ENCODE assay signal across 8 cellular contexts in the genomic region with DNA sequence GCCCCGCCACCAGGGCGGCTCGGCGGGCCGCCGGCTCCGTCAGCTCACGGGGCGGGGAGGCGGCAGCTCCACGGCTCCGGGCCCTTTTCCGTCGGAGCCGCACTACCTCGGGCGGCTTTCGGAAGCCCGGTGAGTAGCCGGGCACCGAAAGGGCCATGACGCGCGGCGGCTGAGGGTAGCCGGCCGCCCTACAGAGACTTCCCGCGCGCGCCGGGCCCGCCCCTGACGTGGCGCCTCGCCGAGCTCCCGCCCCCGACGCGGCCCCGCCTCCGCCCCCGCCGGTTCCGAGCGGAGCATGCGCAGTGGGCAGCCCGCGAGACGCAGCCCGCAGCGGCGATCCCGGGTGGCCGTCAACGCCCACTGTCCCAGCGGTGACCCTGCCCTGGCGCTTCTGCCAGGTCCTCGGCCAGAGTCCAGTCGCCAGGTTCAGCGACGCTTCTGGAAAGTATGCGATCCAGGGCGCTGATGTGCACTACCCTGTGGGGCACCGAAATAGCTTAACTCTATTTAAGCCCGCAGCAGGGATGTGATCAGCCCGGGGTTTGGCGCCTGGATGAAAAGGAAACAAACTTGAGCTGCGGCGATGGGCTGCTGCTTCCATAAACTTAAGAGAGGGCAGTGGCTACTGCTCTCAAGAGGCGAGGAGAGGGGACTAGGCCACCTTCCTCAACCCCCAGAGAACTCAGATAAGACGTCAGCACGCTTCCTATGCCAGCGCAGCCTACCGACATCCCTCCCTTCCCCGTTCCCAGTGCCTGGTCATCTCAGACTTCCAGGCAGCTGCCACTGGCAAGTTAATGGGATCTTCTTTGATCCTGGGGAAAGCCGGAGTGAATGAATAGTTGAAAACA. TPM values are rescaled to one million over a fixed set of nuclear protein-coding genes. Genes with fewer than 3 reads are reported as not detected.
DNase-seq lines count a peak whose midpoint lies in the region; ATAC-seq and TF ChIP-seq lines count a peak whose summit lies in the region.

A gene with protein sequence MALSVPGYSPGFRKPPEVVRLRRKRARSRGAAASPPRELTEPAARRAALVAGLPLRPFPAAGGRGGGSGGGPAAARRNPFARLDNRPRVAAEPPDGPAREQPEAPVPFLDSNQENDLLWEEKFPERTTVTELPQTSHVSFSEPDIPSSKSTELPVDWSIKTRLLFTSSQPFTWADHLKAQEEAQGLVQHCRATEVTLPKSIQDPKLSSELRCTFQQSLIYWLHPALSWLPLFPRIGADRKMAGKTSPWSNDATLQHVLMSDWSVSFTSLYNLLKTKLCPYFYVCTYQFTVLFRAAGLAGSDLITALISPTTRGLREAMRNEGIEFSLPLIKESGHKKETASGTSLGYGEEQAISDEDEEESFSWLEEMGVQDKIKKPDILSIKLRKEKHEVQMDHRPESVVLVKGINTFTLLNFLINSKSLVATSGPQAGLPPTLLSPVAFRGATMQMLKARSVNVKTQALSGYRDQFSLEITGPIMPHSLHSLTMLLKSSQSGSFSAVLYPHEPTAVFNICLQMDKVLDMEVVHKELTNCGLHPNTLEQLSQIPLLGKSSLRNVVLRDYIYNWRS (minus strand): TSS at position 200 of the 851 bp plus-strand sequence. CDS start 43 bp downstream, at position 157.

- H3K36me3 Mint-ChIP-seq in activated T-helper 2 cell treated with anti-CD3 and anti-CD28 coated beads, Interferon-gamma antibody, Interleukin-2, Interleukin-4, amounts not matched to agents 10 μg/mL and 5 μg/mL and 100 μg/mL, durations not matched to agents 14 hours and 24 hours and 36 hours (ENCODE audit: low read depth) = peaks cover 31% of the 10 kb centered on the region
- no peaks in the 10 kb centered on the region for H3K36me3 Mint-ChIP-seq in natural killer cell

- H3K4me1 ChIP-seq in GM23248 (ENCODE audit: insufficient read depth) = peaks cover 14% of the 10 kb centered on the region

- H3K9me3 ChIP-seq in GM23248 (ENCODE audit: low read depth) = no peaks in the 10 kb centered on the region

- intact Hi-C loops in activated T-helper 2 cell treated with anti-CD3 and anti-CD28 coated beads, Interferon-gamma antibody, Interleukin-2, Interleukin-4, amounts not matched to agents 10 μg/mL and 5 μg/mL and 100 μg/mL, durations not matched to agents 14 hours and 24 hours and 36 hours (cut with micrococcal nuclease) = loop anchor here (1.0 to 5.0 kb wide), 3 partner anchors 45 to 106 kb away; partner anchors contain the start of genes CRYZL1 and SON
- intact Hi-C loops in natural killer cell (cut with micrococcal nuclease) = loop anchor here (1.0 to 5.0 kb wide), 4 partner anchors 16 to 106 kb away; partner anchors contain the start of genes CRYZL1, GART and SON

- DNase-seq in EL (peak; percentile 87), GM23248 (peak; percentile 92), Kasumi-1 (lab: John Stamatoyannopoulos, UW) (peak; percentile 61 to 65), RPMI8226 (peak; percentile 92), fibroblast of peridontal ligament (ENCODE audit: extremely low read depth) (peak; percentile 67), natural killer cell (peak; percentile 92)
- peak; percentile 88 for DNase-seq in activated T-helper 2 cell treated with anti-CD3 and anti-CD28 coated beads, Interferon-gamma antibody, Interleukin-2, Interleukin-4, amounts not matched to agents 10 μg/mL and 5 μg/mL and 100 μg/mL, durations not matched to agents 14 hours and 24 hours and 36 hours (ENCODE audit: low spot score)
- peak; percentile 84 for DNase-seq in stimulated activated naive CD4-positive, alpha-beta T cell treated with Interleukin-2 at 50 U/mL for 16 hours (lab: John Stamatoyannopoulos, UW)

- H3K27ac Mint-ChIP-seq in activated T-helper 2 cell treated with anti-CD3 and anti-CD28 coated beads, Interferon-gamma antibody, Interleukin-2, Interleukin-4, amounts not matched to agents 10 μg/mL and 5 μg/mL and 100 μg/mL, durations not matched to agents 14 hours and 24 hours and 36 hours = peak within 1 kb of the TSS; percentile 80
- H3K27ac Mint-ChIP-seq in natural killer cell = peak within 1 kb of the TSS; percentile 75 to 87

- H3K4me3 ChIP-seq in GM23248 = peak within 1 kb of the TSS; percentile 83

- H3K79me2 ChIP-seq in GM23248 (ENCODE audit: insufficient read depth) = peaks cover 41% of the 10 kb centered on the region

- H3K27ac ChIP-seq in GM23248 = peak within 1 kb of the TSS; percentile 91

- H3K4me1 Mint-ChIP-seq in activated T-helper 2 cell treated with anti-CD3 and anti-CD28 coated beads, Interferon-gamma antibody, Interleukin-2, Interleukin-4, amounts not matched to agents 10 μg/mL and 5 μg/mL and 100 μg/mL, durations not matched to agents 14 hours and 24 hours and 36 hours (ENCODE audit: low read depth) = peaks cover 23% of the 10 kb centered on the region
- H3K4me1 Mint-ChIP-seq in natural killer cell = peaks cover 15 to 17% of the 10 kb centered on the region in 2 donors

- H2AFZ ChIP-seq in GM23248 = peak within 1 kb of the TSS; percentile 90

- peak; percentile 94 to 98 (median 95) for ATAC-seq in natural killer cell

- WGBS in GM23248 (ENCODE audit: low coverage in 1 of 2, low lambda C conversion rate in 2 of 2, missing lambda C conversion rate in 2 of 2), 2 experiments = 1 to 2% methylated on average over 37 of the region's 78 CpGs

- H3K36me3 ChIP-seq in GM23248 (ENCODE audit: low read depth) = peaks cover 14% of the 10 kb centered on the region; the same call in 1 of the 2 replicates

- no peaks in the 10 kb centered on the region for H3K9me3 Mint-ChIP-seq in activated T-helper 2 cell treated with anti-CD3 and anti-CD28 coated beads, Interferon-gamma antibody, Interleukin-2, Interleukin-4, amounts not matched to agents 10 μg/mL and 5 μg/mL and 100 μg/mL, durations not matched to agents 14 hours and 24 hours and 36 hours
- no peaks in the 10 kb centered on the region for H3K9me3 Mint-ChIP-seq in natural killer cell

- TF ChIP-seq CTCF in natural killer cell (IDR thresholded peaks at IDR 0.05) = peak; percentile 22

- H3K27me3 ChIP-seq in GM23248 (replicated peaks; ENCODE audit: insufficient read depth) = no peaks in the 10 kb centered on the region

- in situ Hi-C loops in GM23248 (cut with MboI) = no loop called here

- no peaks in the 10 kb centered on the region for H3K9me2 ChIP-seq in GM23248 (ENCODE audit: insufficient read depth)

- H3F3A ChIP-seq in GM23248 (ENCODE audit: insufficient read depth) = peaks cover 22% of the 10 kb centered on the region

- H4K20me1 ChIP-seq in GM23248 (ENCODE audit: insufficient read depth) = no peaks in the 10 kb centered on the region

- peak within 1 kb of the TSS; percentile 93 for H3K4me3 Mint-ChIP-seq in activated T-helper 2 cell treated with anti-CD3 and anti-CD28 coated beads, Interferon-gamma antibody, Interleukin-2, Interleukin-4, amounts not matched to agents 10 μg/mL and 5 μg/mL and 100 μg/mL, durations not matched to agents 14 hours and 24 hours and 36 hours (ENCODE audit: low read depth)
- H3K4me3 Mint-ChIP-seq in natural killer cell = peak within 1 kb of the TSS; percentile 92

- peak within 1 kb of the TSS; percentile 91 for H3K9ac ChIP-seq in GM23248

- H3K27me3 Mint-ChIP-seq in activated T-helper 2 cell treated with anti-CD3 and anti-CD28 coated beads, Interferon-gamma antibody, Interleukin-2, Interleukin-4, amounts not matched to agents 10 μg/mL and 5 μg/mL and 100 μg/mL, durations not matched to agents 14 hours and 24 hours and 36 hours (ENCODE audit: low read depth) = no peaks in the 10 kb centered on the region
- H3K27me3 Mint-ChIP-seq in natural killer cell (ENCODE audit: low read depth in 2 of 2) = no peaks in the 10 kb centered on the region

- peak within 1 kb of the TSS; percentile 90 for H3K4me2 ChIP-seq in GM23248 (ENCODE audit: unreplicated experiment)

RNA-seq across cellular contexts. Expression of the gene that starts here (rescaled TPM):
- 13.2 and 18.2 TPM in 2 replicates for total RNA-seq in GM23248 (2014; rRNA removed; shearing (Covaris generic))
- 14.1 and 16.8 TPM in 2 replicates for polyA plus RNA-seq in GM23248 (2016; fragmentation: Nextera tagmentation; extraction: Ambion mirVana)
- total RNA-seq in activated T-helper 2 cell treated with anti-CD3 and anti-CD28 coated beads, Interferon-gamma antibody, Interleukin-2, Interleukin-4, amounts not matched to agents 10 μg/mL and 5 μg/mL and 100 μg/mL, durations not matched to agents 14 hours and 24 hours and 36 hours = 40.3 and 41.7 TPM in 2 replicates
- total RNA-seq in natural killer cell = 10 to 100 TPM; 17.0 to 18.3 (median 17.3) TPM

Comparison
In these comparisons a context has a peak if more than half of its experiments do, and no peak if none do; other contexts are left out.
1. Peak in every context shown above with its lines: DNase-seq, ATAC-seq, H3K4me3 ChIP-seq and H3K27ac ChIP-seq.